ENCODE assay signal across 17 cellular contexts in genomic region chr1:208524920-208525319, GRCh38.
DNase-seq lines count a peak whose midpoint lies in the region; ATAC-seq and TF ChIP-seq lines count a peak whose summit lies in the region.
"Had no signal": no experiment of that assay in that cellular context is flagged by ENCODE, and none has a peak within 500 bp of the region (broad histone marks: within the 10 kb centered on the region; RNA-seq: fewer than 3 reads in every experiment).

No MANE protein-coding gene starts in this region.

- no peak overlapping the region for H3K56ac ChIP-seq in mesendoderm (ENCODE audit: low read length)

- H3K9me3 ChIP-seq in right atrium auricular region (no peaks in the 10 kb centered on the region), heart right ventricle (no peaks in the 10 kb centered on the region)
- H3K9me3 ChIP-seq: A549, MG63, Peyer's patch had no signal

- H3K4me1 Mint-ChIP-seq in stimulated activated effector memory CD8-positive, alpha-beta T cell treated with anti-CD3 and anti-CD28 coated beads, Interleukin-12 subunit alpha, Interleukin-12 subunit beta, amount 100 ng/mL, for 72 hours = no peaks in the 10 kb centered on the region

- H3K9me3 Mint-ChIP-seq in stimulated activated effector memory CD8-positive, alpha-beta T cell treated with anti-CD3 and anti-CD28 coated beads, Interleukin-12 subunit alpha, Interleukin-12 subunit beta, amount 100 ng/mL, for 72 hours = no peaks in the 10 kb centered on the region

- H2BK120ac ChIP-seq in mesendoderm (ENCODE audit: low read depth, low read length) = no peak overlapping the region

- H3K4me2 ChIP-seq in mesendoderm (ENCODE audit: low read length) = no peak overlapping the region
- H3K4me2 ChIP-seq: A549 had no signal

- no peaks in the 10 kb centered on the region for H3K79me2 ChIP-seq in mesendoderm (ENCODE audit: control insufficient read depth, insufficient read depth, low read length)

- no peak overlapping the region for H3K23ac ChIP-seq in mesendoderm (ENCODE audit: low read length)

- H3K36me3 Mint-ChIP-seq in stimulated activated effector memory CD8-positive, alpha-beta T cell treated with anti-CD3 and anti-CD28 coated beads, Interleukin-12 subunit alpha, Interleukin-12 subunit beta, amount 100 ng/mL, for 72 hours = no peaks in the 10 kb centered on the region

- H3K4me1 ChIP-seq in right atrium auricular region = peaks cover 0 to 7% of the 10 kb centered on the region in 2 donors
- H3K4me1 ChIP-seq in heart right ventricle = peaks cover 0 to 8% (median 0%) of the 10 kb centered on the region in 9 donors
- no peaks in the 10 kb centered on the region for H3K4me1 ChIP-seq in mesendoderm (ENCODE audit: control insufficient read depth, low read depth, low read length)
- H3K4me1 ChIP-seq: A549, Peyer's patch had no signal

- intact Hi-C loops in heart right ventricle (cut with DNase I) = no loop called here

- H3K4me3 ChIP-seq in right atrium auricular region (no peak overlapping the region), heart right ventricle (no peak overlapping the region), mesendoderm (ENCODE audit: low read length) (no peak overlapping the region)
- H3K4me3 ChIP-seq: A549, MG63, Peyer's patch had no signal

- 61 to 81% methylated on average over 5 of the region's 5 CpGs for WGBS in heart right ventricle, 2 donors
- WGBS in mesendoderm (ENCODE audit: extremely low coverage, insufficient coverage, low lambda C conversion rate) = no CpG with 5 or more reads among the region's 5 CpGs

- H3K9ac ChIP-seq in mesendoderm (ENCODE audit: low read length) = no peak overlapping the region

- peak overlapping the region; percentile 14 for H3K18ac ChIP-seq in mesendoderm (ENCODE audit: low read length)

- no peaks in the 10 kb centered on the region for H3K36me3 ChIP-seq in right atrium auricular region
- no peaks in the 10 kb centered on the region for H3K36me3 ChIP-seq in heart right ventricle
- H3K36me3 ChIP-seq in mesendoderm (ENCODE audit: control insufficient read depth, insufficient read depth, low read length) = no peaks in the 10 kb centered on the region
- H3K36me3 ChIP-seq: MG63, Peyer's patch had no signal

- H3K27ac ChIP-seq in right atrium auricular region (no peak overlapping the region), heart right ventricle (no peak overlapping the region), mesendoderm (ENCODE audit: low read depth, low read length) (no peak overlapping the region)
- H3K27ac ChIP-seq: A549, Peyer's patch had no signal

- DNase-seq in right atrium auricular region (ENCODE audit: low spot score) (peak; percentile 18), heart right ventricle (no peak), epidermal melanocyte (ENCODE audit: insufficient read length, low spot score) (peak; percentile 30), mesendoderm (no peak), UCSD-AML1 (lab: John Stamatoyannopoulos, UW; ENCODE audit: unreplicated experiment) (no peak)
- no peak for DNase-seq in stimulated activated effector memory CD8-positive, alpha-beta T cell treated with anti-CD3 and anti-CD28 coated beads, Interleukin-12 subunit alpha, Interleukin-12 subunit beta, amount 100 ng/mL, for 72 hours (ENCODE audit: low spot score in 2 of 2)
- DNase-seq: COR-L47, H7, MG63, NCI-H1105, NCI-H187, NCI-H446 treated with DMSO at 0.1 percent for 48 hours, Peyer's patch had no signal

- TF ChIP-seq CTCF in right atrium auricular region (IDR thresholded peaks at IDR 0.05) (no peak), heart right ventricle (IDR thresholded peaks at IDR 0.05) (no peak)

- H3K27me3 ChIP-seq in right atrium auricular region = no peaks in the 10 kb centered on the region
- H3K27me3 ChIP-seq in heart right ventricle = peaks cover 0 to 10% (median 7%) of the 10 kb centered on the region in 7 donors
- H3K27me3 ChIP-seq in mesendoderm (ENCODE audit: insufficient read depth, low read length, poor library complexity) = no peaks in the 10 kb centered on the region
- H3K27me3 ChIP-seq: MG63, Peyer's patch had no signal

- no peak overlapping the region for H2BK5ac ChIP-seq in mesendoderm (ENCODE audit: low read length)

- no peak overlapping the region for H2BK15ac ChIP-seq in mesendoderm (replicated peaks; ENCODE audit: low read depth)

- H3K79me1 ChIP-seq in mesendoderm (ENCODE audit: low read length) = no peaks in the 10 kb centered on the region

- H2AK5ac ChIP-seq in mesendoderm (ENCODE audit: low read length) = no peak overlapping the region

- H3K4ac ChIP-seq in mesendoderm (ENCODE audit: low read depth, low read length) = no peak overlapping the region

- ATAC-seq in heart right ventricle (no peak), HG02852 (IDR thresholded peaks at IDR 0.05; ENCODE audit: unreplicated experiment) (no peak), HG03095 (IDR thresholded peaks at IDR 0.05; ENCODE audit: unreplicated experiment) (no peak)
- no peak for ATAC-seq in stimulated activated effector memory CD8-positive, alpha-beta T cell treated with anti-CD3 and anti-CD28 coated beads, Interleukin-12 subunit alpha, Interleukin-12 subunit beta, amount 100 ng/mL, for 72 hours
- ATAC-seq: A549, Right ventricle myocardium inferior had no signal

- no peak overlapping the region for H4K8ac ChIP-seq in mesendoderm (ENCODE audit: low read depth, low read length)

- H4K5ac ChIP-seq in mesendoderm (ENCODE audit: low read length) = no peak overlapping the region

- no peak overlapping the region for H3K4me3 Mint-ChIP-seq in stimulated activated effector memory CD8-positive, alpha-beta T cell treated with anti-CD3 and anti-CD28 coated beads, Interleukin-12 subunit alpha, Interleukin-12 subunit beta, amount 100 ng/mL, for 72 hours

- no peak overlapping the region for H3K27ac Mint-ChIP-seq in stimulated activated effector memory CD8-positive, alpha-beta T cell treated with anti-CD3 and anti-CD28 coated beads, Interleukin-12 subunit alpha, Interleukin-12 subunit beta, amount 100 ng/mL, for 72 hours

Comparison
In these comparisons a context has a peak if more than half of its experiments do, and no peak if none do; other contexts are left out.
1. DNase-seq: peak in right atrium auricular region (single experiment) and epidermal melanocyte (single experiment); none in heart right ventricle (0 of 2), mesendoderm (single experiment), UCSD-AML1 (single experiment) and stimulated activated effector memory CD8-positive, alpha-beta T cell treated with anti-CD3 and anti-CD28 coated beads, Interleukin-12 subunit alpha, Interleukin-12 subunit beta, amount 100 ng/mL, for 72 hours (0 of 2).